9 cellular contexts compared by ENCODE assay signal in genomic region chr1:204438628-204439027, GRCh38. TPM values are rescaled to one million over a fixed set of nuclear protein-coding genes. Genes with fewer than 3 reads are reported as not detected.
DNase-seq lines count a peak whose midpoint lies in the region; ATAC-seq and TF ChIP-seq lines count a peak whose summit lies in the region.
"Had no signal": no experiment of that assay in that cellular context is flagged by ENCODE, and none has a peak within 500 bp of the region (broad histone marks: within the 10 kb centered on the region; RNA-seq: fewer than 3 reads in every experiment).

No MANE protein-coding gene starts in this region.

- peaks cover 73% of the 10 kb centered on the region for H3K36me3 Mint-ChIP-seq in activated T-cell treated with anti-CD3 and anti-CD28 coated beads, Interleukin-2, amount 50 U/mL, for 24 hours (ENCODE audit: low read depth)
- H3K36me3 Mint-ChIP-seq in activated CD4-positive, alpha-beta memory T cell treated with anti-CD3 and anti-CD28 coated beads for 36 hours: peaks cover 54% of the 10 kb centered on the region
- peaks cover 97% of the 10 kb centered on the region for H3K36me3 Mint-ChIP-seq in CD4-positive, alpha-beta T cell (ENCODE audit: low read depth)

- peak overlapping the region in 2 of 5 donors; percentile 36 to 64 for H3K9ac ChIP-seq in subcutaneous abdominal adipose tissue (ENCODE audit: low read length in 5 of 5)

- no peak overlapping the region for H3K4me3 Mint-ChIP-seq in activated T-cell treated with anti-CD3 and anti-CD28 coated beads, Interleukin-2, amount 50 U/mL, for 24 hours
- no peak overlapping the region for H3K4me3 Mint-ChIP-seq in activated CD4-positive, alpha-beta memory T cell treated with anti-CD3 and anti-CD28 coated beads for 36 hours
- no peak overlapping the region for H3K4me3 Mint-ChIP-seq in CD4-positive, alpha-beta T cell
- H3K4me3 Mint-ChIP-seq: CD4-positive, CD25-positive, alpha-beta regulatory T cell had no signal

- ATAC-seq in gastroesophageal sphincter: peak; percentile 85
- ATAC-seq in GM18907 (IDR thresholded peaks at IDR 0.05; ENCODE audit: unreplicated experiment): no peak
- ATAC-seq in CD4-positive, alpha-beta T cell (ENCODE audit: poor library complexity): no peak
- ATAC-seq in GM18861 (IDR thresholded peaks at IDR 0.05; ENCODE audit: unreplicated experiment): no peak

- TF ChIP-seq CTCF in gastroesophageal sphincter (IDR thresholded peaks at IDR 0.05): no peak
- TF ChIP-seq CTCF in CD4-positive, alpha-beta T cell (IDR thresholded peaks at IDR 0.05): no peak

- H3K4me1 Mint-ChIP-seq in activated T-cell treated with anti-CD3 and anti-CD28 coated beads, Interleukin-2, amount 50 U/mL, for 24 hours (ENCODE audit: low read depth): peaks cover 28% of the 10 kb centered on the region
- peaks cover 41% of the 10 kb centered on the region for H3K4me1 Mint-ChIP-seq in activated CD4-positive, alpha-beta memory T cell treated with anti-CD3 and anti-CD28 coated beads for 36 hours (ENCODE audit: low read depth)
- no peaks in the 10 kb centered on the region for H3K4me1 Mint-ChIP-seq in CD4-positive, alpha-beta T cell (ENCODE audit: low read depth)

- CTCF ChIA-PET in activated CD4-positive, alpha-beta memory T cell treated with anti-CD3 and anti-CD28 coated beads for 36 hours (lab: Charles Lee): interaction anchor here (1.2 to 33.4 kb wide), 6 partner anchors 9 to 368 kb away, joined by 3 to 1224 read pairs (median 12); partner anchors contain the start of gene PIK3C2B
- CTCF ChIA-PET in CD4-positive, alpha-beta T cell (lab: Charles Lee): interaction anchor here (1.2 kb wide), 1 partner anchor 65 kb away, joined by 5 read pairs; no protein-coding TSS in a partner anchor

- no peaks in the 10 kb centered on the region for H3K27me3 ChIP-seq in gastroesophageal sphincter
- H3K27me3 ChIP-seq in subcutaneous abdominal adipose tissue (ENCODE audit: control insufficient read depth in 5 of 5, insufficient read depth in 4 of 5, low read length in 5 of 5): no peaks in the 10 kb centered on the region
- H3K27me3 ChIP-seq in CD4-positive, alpha-beta T cell (ENCODE audit: control insufficient read depth, insufficient read depth, low read length): no peaks in the 10 kb centered on the region

- no peaks in the 10 kb centered on the region for H3K27me3 Mint-ChIP-seq in activated T-cell treated with anti-CD3 and anti-CD28 coated beads, Interleukin-2, amount 50 U/mL, for 24 hours
- H3K27me3 Mint-ChIP-seq in activated CD4-positive, alpha-beta memory T cell treated with anti-CD3 and anti-CD28 coated beads for 36 hours: no peaks in the 10 kb centered on the region
- H3K27me3 Mint-ChIP-seq in CD4-positive, alpha-beta T cell: no peaks in the 10 kb centered on the region
- H3K27me3 Mint-ChIP-seq: CD4-positive, CD25-positive, alpha-beta regulatory T cell had no signal

- H3K36me3 ChIP-seq in gastroesophageal sphincter (peaks cover 0 to 74% of the 10 kb centered on the region in 2 donors), subcutaneous abdominal adipose tissue (ENCODE audit: control insufficient read depth in 5 of 5, insufficient read depth in 5 of 5, low read length in 5 of 5) (peaks cover 2 to 73% (median 64%) of the 10 kb centered on the region in 5 donors)

- H3K27ac ChIP-seq in gastroesophageal sphincter (peak overlapping the region; percentile 66 to 78 (median 74)), subcutaneous abdominal adipose tissue (ENCODE audit: low read depth, low read length) (peak overlapping the region; percentile 69)
- H3K27ac ChIP-seq in CD4-positive, alpha-beta T cell (ENCODE audit: low read depth, low read length): no peak overlapping the region

- POLR2A ChIA-PET in activated CD4-positive, alpha-beta memory T cell treated with anti-CD3 and anti-CD28 coated beads for 36 hours (lab: Charles Lee): interaction anchor here (1.0 kb wide), 1 partner anchor 57 kb away, joined by 3 read pairs; no protein-coding TSS in a partner anchor
- POLR2A ChIA-PET in CD4-positive, alpha-beta T cell (lab: Charles Lee): interaction anchor here (0.7 to 1.8 kb wide), 2 partner anchors 55 to 106 kb away, joined by 3 to 5 read pairs; no protein-coding TSS in a partner anchor

- H3K4me3 ChIP-seq in gastroesophageal sphincter: no peak overlapping the region
- H3K4me3 ChIP-seq in subcutaneous abdominal adipose tissue (ENCODE audit: low read depth in 1 of 5, low read length in 5 of 5): peak overlapping the region in 1 of 5 donors; percentile 6

- H3K27ac Mint-ChIP-seq in activated T-cell treated with anti-CD3 and anti-CD28 coated beads, Interleukin-2, amount 50 U/mL, for 24 hours: peak overlapping the region; percentile 79
- peak overlapping the region; percentile 82 for H3K27ac Mint-ChIP-seq in activated CD4-positive, alpha-beta memory T cell treated with anti-CD3 and anti-CD28 coated beads for 36 hours
- H3K27ac Mint-ChIP-seq in CD4-positive, alpha-beta T cell: no peak overlapping the region

- H3K4me1 ChIP-seq in gastroesophageal sphincter (peaks cover 0 to 57% (median 7%) of the 10 kb centered on the region in 3 donors), subcutaneous abdominal adipose tissue (ENCODE audit: control insufficient read depth in 5 of 5, insufficient read depth in 5 of 5, low read length in 5 of 5) (peaks cover 9 to 85% (median 73%) of the 10 kb centered on the region in 5 donors)

- no peak for TF ChIP-seq POLR2A in gastroesophageal sphincter (IDR thresholded peaks at IDR 0.05)

- DNase-seq in activated T-cell treated with anti-CD3 and anti-CD28 coated beads, Interleukin-2, amount 50 U/mL, for 24 hours: no peak
- no peak for DNase-seq in activated T-cell treated with anti-CD3 and anti-CD28 coated beads for 4 hours
- peak; percentile 66 for DNase-seq in activated CD4-positive, alpha-beta memory T cell treated with anti-CD3 and anti-CD28 coated beads for 36 hours
- no peak for DNase-seq in CD4-positive, alpha-beta T cell
- DNase-seq: CD4-positive, CD25-positive, alpha-beta regulatory T cell had no signal

- H3K9me3 Mint-ChIP-seq in activated T-cell treated with anti-CD3 and anti-CD28 coated beads, Interleukin-2, amount 50 U/mL, for 24 hours: no peaks in the 10 kb centered on the region
- no peaks in the 10 kb centered on the region for H3K9me3 Mint-ChIP-seq in activated CD4-positive, alpha-beta memory T cell treated with anti-CD3 and anti-CD28 coated beads for 36 hours
- H3K9me3 Mint-ChIP-seq in CD4-positive, alpha-beta T cell: no peaks in the 10 kb centered on the region
- H3K9me3 Mint-ChIP-seq: CD4-positive, CD25-positive, alpha-beta regulatory T cell had no signal

- no peaks in the 10 kb centered on the region for H3K9me3 ChIP-seq in gastroesophageal sphincter
- H3K9me3 ChIP-seq in subcutaneous abdominal adipose tissue (ENCODE audit: control insufficient read depth in 5 of 5, low read length in 5 of 5): no peaks in the 10 kb centered on the region
- no peaks in the 10 kb centered on the region for H3K9me3 ChIP-seq in CD4-positive, alpha-beta T cell (ENCODE audit: control insufficient read depth, low read length)

- intact Hi-C loops in activated CD4-positive, alpha-beta memory T cell treated with anti-CD3 and anti-CD28 coated beads for 36 hours (cut with micrococcal nuclease): no loop called here
- intact Hi-C loops in CD4-positive, alpha-beta T cell (cut with DNase I, micrococcal nuclease): no loop called here

- WGBS in gastroesophageal sphincter (ENCODE audit: low coverage in 1 of 2), 2 donors: 35% methylated on average over 3 of the region's 7 CpGs; no CpG with 5 or more reads in 1 of the 2 donors

- TF ChIP-seq EP300 in gastroesophageal sphincter (IDR thresholded peaks at IDR 0.05): no peak

RNA-seq across cellular contexts. Expression of gene PPP1R15B, which starts 27.0 kb away (rescaled TPM):
- total RNA-seq in activated CD4-positive, alpha-beta memory T cell treated with anti-CD3 and anti-CD28 coated beads for 36 hours: 10 to 100 TPM; 54.9 to 57.1 TPM
- 10 to 100 TPM; 44.4 to 53.2 (median 50.9) TPM for total RNA-seq in gastroesophageal sphincter
- 100 to 1,000 TPM; 171 to 179 TPM for total RNA-seq in CD4-positive, alpha-beta T cell

RNA-seq across cellular contexts. Expression of gene PIK3C2B, which starts 56.0 kb away (rescaled TPM):
- total RNA-seq in activated CD4-positive, alpha-beta memory T cell treated with anti-CD3 and anti-CD28 coated beads for 36 hours: 10 to 100 TPM; 43.4 to 46.4 TPM
- 10 to 100 TPM in 3 of 4 donors, 1 to 10 TPM in 1; 7.9 to 18.2 (median 16.1) TPM for total RNA-seq in gastroesophageal sphincter
- total RNA-seq in CD4-positive, alpha-beta T cell: 10 to 100 TPM; 25.5 to 27.1 TPM
